ENCODE assay signal across 1 cellular context in genomic region chr20:37518606-37519507, GRCh38.
TF ChIP-seq lines count a peak whose summit lies in the region.

No MANE protein-coding gene starts in this region.

TF ChIP-seq in H1, 55 proteins besides CTCF, POLR2A, EP300 and RAD21:
- no peak for TF ChIP-seq USF2 (IDR thresholded peaks at IDR 0.05; ENCODE audit: low read length)
- TF ChIP-seq MAX (IDR thresholded peaks at IDR 0.05), result no peak
- no peak for TF ChIP-seq CEBPB (IDR thresholded peaks at IDR 0.05; ENCODE audit: low read depth, low read length)
- TF ChIP-seq GTF2F1 (IDR thresholded peaks at IDR 0.05; ENCODE audit: borderline replicate concordance, low read depth, low read length), result no peak
- no peak for TF ChIP-seq BRCA1 (IDR thresholded peaks at IDR 0.05; ENCODE audit: low read depth, low read length)
